35 cellular contexts compared by ENCODE assay signal in the genomic region with DNA sequence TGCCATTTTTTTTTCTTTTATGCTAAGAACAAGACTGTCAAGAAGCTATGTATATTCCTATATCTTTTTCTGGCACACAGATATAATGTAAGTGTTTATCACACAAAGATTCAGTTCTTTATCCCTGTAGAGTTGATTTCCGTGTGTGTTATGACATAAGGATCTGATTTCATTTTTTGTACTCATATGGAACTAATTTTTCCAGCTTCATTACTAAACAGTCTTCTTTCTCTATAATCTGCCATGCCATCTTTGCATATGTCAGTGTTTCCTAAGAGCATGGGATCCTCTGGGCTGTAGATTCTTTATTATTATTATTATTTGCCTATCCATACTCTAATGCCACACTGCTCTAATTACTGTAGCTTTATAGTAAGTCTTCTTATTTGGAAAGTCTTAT.
"Had no signal": no experiment of that assay in that cellular context is flagged by ENCODE, and none has a peak within 500 bp of the region (broad histone marks: within the 10 kb centered on the region; RNA-seq: fewer than 3 reads in every experiment).

No MANE protein-coding gene starts in this region.

- H3K36me3 ChIP-seq: ascending aorta, cardiac muscle cell, SJCRH30 had no signal

- H3K9me3 ChIP-seq: ascending aorta, SJCRH30 had no signal

- H3K27me3 ChIP-seq: ascending aorta, cardiac muscle cell, SJCRH30 had no signal

- H3K4me3 ChIP-seq: ascending aorta, cardiac muscle cell, SJCRH30 had no signal

- ATAC-seq: activated naive CD8-positive, alpha-beta T cell treated with anti-CD3 and anti-CD28 coated beads, Interleukin-2, amount 50 U/mL, for 24 hours; activated T-cell treated with anti-CD3 and anti-CD28 coated beads, Interleukin-2, amount 50 U/mL, for 4 hours; Panc1 had no signal

- H3K4me1 ChIP-seq: ascending aorta, SJCRH30 had no signal

- DNase-seq: activated B cell treated with CpG ODN at 0.5 μM for 24 hours; activated CD4-positive, alpha-beta memory T cell treated with anti-CD3 and anti-CD28 coated beads for 36 hours; activated CD4-positive, alpha-beta T cell treated with anti-CD3 and anti-CD28 coated beads for 4 hours; activated CD4-positive, alpha-beta T cell treated with anti-CD3 and anti-CD28 coated beads, Interleukin-2, amount 50 U/mL, for 1 hour; activated CD4-positive, CD25-positive, alpha-beta regulatory T cell treated with anti-CD3 and anti-CD28 coated beads, Interleukin-2, amount 50 U/mL, for 72 hours; activated CD8-positive, alpha-beta memory T cell treated with anti-CD3 and anti-CD28 coated beads, Interleukin-2, amount 50 U/mL, for 4 hours; activated gamma-delta T cell treated with Interleukin-2 at 50 U/mL for 16 hours; activated naive CD4-positive, alpha-beta T cell treated with anti-CD3 and anti-CD28 coated beads, Interleukin-2, amount 10 ng/mL, durations not matched to agents 7 days and 5 days; activated naive CD8-positive, alpha-beta T cell treated with anti-CD3 and anti-CD28 coated beads, Interleukin-2, amount 50 U/mL, for 24 hours; activated T-cell treated with anti-CD3 and anti-CD28 coated beads for 4 hours; activated T-cell treated with anti-CD3 and anti-CD28 coated beads, Interleukin-2, amount 50 U/mL, for 4 hours; amniotic stem cell; Kasumi-1; KG1; MV-4-11; NCI-H1092; NCI-H1436 treated with DMSO at 0.1 percent for 48 hours; NCI-H1694 treated with DMSO at 0.1 percent for 48 hours; NCI-H2029; NCI-H2107; NCI-H226; NCI-H446 treated with DMSO at 0.1 percent for 48 hours; NCI-H524; NCI-H69; NCI-H82; SHP77; SJCRH30; SW 1271; T-helper 1 cell; T-helper 2 cell; T-helper 9 cell had no signal

- H3K27ac ChIP-seq: ascending aorta, cardiac muscle cell, SJCRH30, VCaP had no signal
